In the genomic region with DNA sequence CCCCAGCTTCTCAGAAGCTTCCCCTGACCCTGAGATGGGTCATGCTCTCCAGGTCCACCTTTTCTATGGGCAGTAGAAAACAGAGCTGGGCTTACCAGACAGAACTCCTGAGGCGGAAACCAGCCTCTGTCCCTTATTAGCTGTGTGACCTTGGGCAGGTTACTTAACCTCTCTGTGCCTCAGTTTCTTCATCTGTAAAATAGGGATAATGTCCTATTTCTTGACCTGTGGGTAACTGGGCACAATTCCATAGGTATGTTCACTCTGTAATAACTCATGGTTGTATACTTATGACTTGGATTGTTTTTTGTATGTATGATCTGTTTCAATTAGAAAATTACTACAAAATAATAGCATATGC, we compare ENCODE assay signal across 27 cellular contexts. TPM values are rescaled to one million over a fixed set of nuclear protein-coding genes. Genes with fewer than 3 reads are reported as not detected.
"Had no signal": no experiment of that assay in that cellular context is flagged by ENCODE, and none has a peak within 500 bp of the region (broad histone marks: within the 10 kb centered on the region; RNA-seq: fewer than 3 reads in every experiment).

No MANE protein-coding gene starts in this region.

- DNase-seq: activated CD4-positive, alpha-beta T cell treated with anti-CD3 and anti-CD28 coated beads, Interleukin-2, amount 10 ng/mL, durations not matched to agents 7 days and 5 days; activated CD8-positive, alpha-beta memory T cell treated with anti-CD3 and anti-CD28 coated beads for 24 hours; activated CD8-positive, alpha-beta memory T cell treated with anti-CD3 and anti-CD28 coated beads, Interleukin-2, amount 50 U/mL, for 48 hours; activated naive CD4-positive, alpha-beta T cell; amygdala; central memory CD4-positive, alpha-beta T cell; erythroblast; foreskin melanocyte; glutamatergic neuron; nephron progenitor cell; occipital lobe; retina; stimulated activated CD4-positive, alpha-beta T cell treated with anti-CD3 and anti-CD28 coated beads, Interleukin-12 subunit alpha, Interleukin-12 subunit beta, amount 100 ng/mL, for 4 hours; stimulated activated CD4-positive, alpha-beta T cell treated with anti-CD3 and anti-CD28 coated beads, Interleukin-1b, Interleukin-23, amount 100 ng/mL, for 48 hours; stimulated activated CD8-positive, alpha-beta memory T cell treated with anti-CD3 and anti-CD28 coated beads, Interleukin-4, amount 100 ng/mL, for 48 hours; T-cell had no signal

- ATAC-seq: body of pancreas, left lobe of liver, SK-N-SH treated with all-trans-retinoic acid at 6 μM for 48 hours, T-cell had no signal

- H3K27me3 Mint-ChIP-seq: activated CD4-positive, alpha-beta T cell treated with anti-CD3 and anti-CD28 coated beads, Interleukin-2, amount 10 ng/mL, durations not matched to agents 7 days and 5 days; activated naive CD8-positive, alpha-beta T cell treated with anti-CD3 and anti-CD28 coated beads, Interleukin-2, amount 10 ng/mL, durations not matched to agents 7 days and 5 days; T-cell had no signal

- H3K27ac Mint-ChIP-seq: activated CD4-positive, alpha-beta T cell treated with anti-CD3 and anti-CD28 coated beads, Interleukin-2, amount 10 ng/mL, durations not matched to agents 7 days and 5 days; activated naive CD8-positive, alpha-beta T cell treated with anti-CD3 and anti-CD28 coated beads, Interleukin-2, amount 10 ng/mL, durations not matched to agents 7 days and 5 days; mesothelial cell of epicardium; nephron progenitor cell; T-cell had no signal

- H3K4me3 ChIP-seq: body of pancreas, coronary artery, lung, stomach, upper lobe of right lung had no signal

- H3K27me3 ChIP-seq: body of pancreas, stomach, upper lobe of right lung had no signal

- H3K27ac ChIP-seq: body of pancreas, coronary artery, stomach, upper lobe of right lung had no signal

- H3K4me3 Mint-ChIP-seq: activated CD4-positive, alpha-beta T cell treated with anti-CD3 and anti-CD28 coated beads, Interleukin-2, amount 10 ng/mL, durations not matched to agents 7 days and 5 days; activated naive CD8-positive, alpha-beta T cell treated with anti-CD3 and anti-CD28 coated beads, Interleukin-2, amount 10 ng/mL, durations not matched to agents 7 days and 5 days; mesothelial cell of epicardium; nephron progenitor cell; T-cell had no signal

- H3K9me3 Mint-ChIP-seq: activated CD4-positive, alpha-beta T cell treated with anti-CD3 and anti-CD28 coated beads, Interleukin-2, amount 10 ng/mL, durations not matched to agents 7 days and 5 days; mesothelial cell of epicardium; T-cell had no signal

- H3K9me3 ChIP-seq: body of pancreas, stomach, upper lobe of right lung had no signal

- H3K36me3 Mint-ChIP-seq: activated naive CD8-positive, alpha-beta T cell treated with anti-CD3 and anti-CD28 coated beads, Interleukin-2, amount 10 ng/mL, durations not matched to agents 7 days and 5 days; mesothelial cell of epicardium had no signal

- FAIRE-seq: endometrium, keratinocyte had no signal

- H3K36me3 ChIP-seq: stomach, upper lobe of right lung had no signal

RNA-seq across cellular contexts. Expression of a gene that starts 57.1 kb away (rescaled TPM):
- total RNA-seq: activated CD4-positive, alpha-beta T cell treated with anti-CD3 and anti-CD28 coated beads, Interleukin-2, amount 10 ng/mL, durations not matched to agents 7 days and 5 days; activated naive CD8-positive, alpha-beta T cell treated with anti-CD3 and anti-CD28 coated beads, Interleukin-2, amount 10 ng/mL, durations not matched to agents 7 days and 5 days; left lobe of liver; occipital lobe; T-cell; upper lobe of right lung had no signal
